In the genomic region with DNA sequence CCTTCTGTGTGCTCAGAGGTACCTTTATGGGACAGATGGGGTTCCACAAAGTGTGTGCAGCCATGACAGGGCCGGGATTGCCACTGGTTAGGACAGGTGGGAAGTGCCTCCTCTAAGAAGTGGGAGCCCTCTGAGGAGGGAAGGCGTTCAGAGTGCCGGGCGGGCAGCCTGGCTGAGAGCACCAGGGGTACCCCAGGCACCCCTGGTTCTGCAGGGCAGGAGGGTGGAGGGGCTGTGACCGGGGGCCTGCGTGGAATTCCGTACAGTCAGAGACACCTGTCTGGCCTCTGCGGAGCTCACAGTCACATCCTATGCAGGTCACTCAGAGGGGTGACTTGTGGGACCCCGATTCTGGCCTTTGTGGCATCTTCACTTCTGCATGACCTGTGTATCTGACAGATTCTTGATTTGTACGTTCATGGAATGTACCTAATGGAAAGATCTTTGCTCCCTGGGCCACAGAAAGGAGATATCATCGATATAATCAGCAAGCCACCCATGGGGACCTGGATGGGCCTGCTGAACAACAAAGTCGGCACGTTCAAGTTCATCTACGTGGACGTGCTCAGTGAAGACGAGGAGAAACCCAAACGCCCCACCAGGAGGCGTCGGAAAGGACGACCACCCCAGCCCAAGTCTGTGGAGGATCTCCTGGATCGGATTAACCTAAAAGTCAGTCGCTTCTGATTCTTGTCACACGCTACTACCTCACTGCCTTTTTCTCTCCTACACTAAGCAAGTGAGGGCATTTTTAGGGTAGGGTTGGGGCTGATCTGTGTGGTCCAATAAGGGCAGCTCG, we compare ENCODE assay signal across 16 cellular contexts.
DNase-seq lines count a peak whose midpoint lies in the region; ATAC-seq and TF ChIP-seq lines count a peak whose summit lies in the region.
"Had no signal": no experiment of that assay in that cellular context is flagged by ENCODE, and none has a peak within 500 bp of the region (broad histone marks: within the 10 kb centered on the region; RNA-seq: fewer than 3 reads in every experiment).

No MANE protein-coding gene starts in this region.

- no peaks in the 10 kb centered on the region for H3K79me2 ChIP-seq in H9 (ENCODE audit: insufficient read depth, low read length)
- no peaks in the 10 kb centered on the region for H3K79me2 ChIP-seq in mesendoderm (ENCODE audit: control insufficient read depth, insufficient read depth, low read length)

- H3K79me1 ChIP-seq in H9 (ENCODE audit: insufficient read depth, low read depth, low read length, poor library complexity, severe bottlenecking) = no peaks in the 10 kb centered on the region
- H3K79me1 ChIP-seq in mesendoderm (ENCODE audit: low read length) = no peaks in the 10 kb centered on the region

- peaks cover 2% of the 10 kb centered on the region for H3K36me3 ChIP-seq in mesendoderm (ENCODE audit: control insufficient read depth, insufficient read depth, low read length)
- H3K36me3 ChIP-seq: BLaER1 had no signal

- no peak overlapping the region for H3K27ac ChIP-seq in H9 (ENCODE audit: insufficient read length, low read depth, low read length)
- H3K27ac ChIP-seq in caudate nucleus (ENCODE audit: low read depth, low read length) = peak overlapping the region; percentile 96
- peak overlapping the region; percentile 98 for H3K27ac ChIP-seq in temporal lobe (ENCODE audit: low read depth, low read length)
- no peak overlapping the region for H3K27ac ChIP-seq in mesendoderm (ENCODE audit: low read depth, low read length)
- H3K27ac ChIP-seq: BLaER1, RWPE1 had no signal

- no peaks in the 10 kb centered on the region for H3K23me2 ChIP-seq in H9 (ENCODE audit: insufficient read length, low read depth, low read length, poor library complexity, severe bottlenecking)

- H3K27me3 Mint-ChIP-seq in H9 (ENCODE audit: low read depth) = no peaks in the 10 kb centered on the region

- H4K5ac ChIP-seq in H9 (ENCODE audit: insufficient read length, low read depth, low read length) (no peak overlapping the region), mesendoderm (ENCODE audit: low read length) (no peak overlapping the region)

- peaks cover 35 to 70% (median 70%) of the 10 kb centered on the region in 3 experiments for H3K36me3 Mint-ChIP-seq in H9 (ENCODE audit: insufficient read depth in 1 of 3, low read depth in 3 of 3)
- H3K36me3 Mint-ChIP-seq: CD8-positive, alpha-beta memory T cell had no signal

- no peak overlapping the region for H3K4me2 ChIP-seq in H9 (ENCODE audit: insufficient read depth, insufficient read length, low read length)
- H3K4me2 ChIP-seq in mesendoderm (ENCODE audit: low read length) = no peak overlapping the region
- H3K4me2 ChIP-seq: BLaER1 had no signal

- H3K56ac ChIP-seq in H9 (ENCODE audit: insufficient read length, low read depth, low read length) = no peak overlapping the region
- no peak overlapping the region for H3K56ac ChIP-seq in mesendoderm (ENCODE audit: low read length)

- ATAC-seq in HG03521 (IDR thresholded peaks at IDR 0.05; ENCODE audit: unreplicated experiment) = no peak

- H3K4me1 Mint-ChIP-seq in H9 = peaks cover 19 to 21% of the 10 kb centered on the region in 2 experiments

- H2AFZ ChIP-seq in H9 (ENCODE audit: low read length) = no peak overlapping the region

- H2BK20ac ChIP-seq in H9 (ENCODE audit: low read depth, low read length, poor library complexity, severe bottlenecking) = no peak overlapping the region

- no peak overlapping the region for H3K14ac ChIP-seq in H9 (ENCODE audit: insufficient read depth, low read length)

- no peak overlapping the region for H3K23ac ChIP-seq in H9 (ENCODE audit: insufficient read length, low read depth, low read length)
- no peak overlapping the region for H3K23ac ChIP-seq in mesendoderm (ENCODE audit: low read length)

- no peak overlapping the region for H4K8ac ChIP-seq in H9 (replicated peaks; ENCODE audit: insufficient read length, low read depth, low read length)
- H4K8ac ChIP-seq in mesendoderm (ENCODE audit: low read depth, low read length) = no peak overlapping the region

- no peak overlapping the region for H3K4me3 Mint-ChIP-seq in H9
- H3K4me3 Mint-ChIP-seq: CD8-positive, alpha-beta memory T cell had no signal

- no peak overlapping the region for H2BK12ac ChIP-seq in H9 (ENCODE audit: insufficient read length, low read depth, low read length)

- no peaks in the 10 kb centered on the region for H3K27me3 ChIP-seq in H9 (ENCODE audit: insufficient read depth, low read length)
- H3K27me3 ChIP-seq in mesendoderm (ENCODE audit: insufficient read depth, low read length, poor library complexity) = no peaks in the 10 kb centered on the region
- H3K27me3 ChIP-seq: BLaER1 had no signal

- H3K9me3 Mint-ChIP-seq in H9 = 0 out of 5 replicates have a peak, but pooled peaks cover 0 to under 1% of the 10 kb centered on the region in 2 experiments
- H3K9me3 Mint-ChIP-seq: CD8-positive, alpha-beta memory T cell had no signal

- H3K4ac ChIP-seq in H9 (ENCODE audit: low read depth, low read length) = no peak overlapping the region
- no peak overlapping the region for H3K4ac ChIP-seq in mesendoderm (ENCODE audit: low read depth, low read length)

- H4K91ac ChIP-seq in H9 (ENCODE audit: insufficient read length, low read depth, low read length) = no peak overlapping the region

- H2BK15ac ChIP-seq in H9 (ENCODE audit: low read depth, low read length) (no peak overlapping the region), mesendoderm (replicated peaks; ENCODE audit: low read depth) (no peak overlapping the region)

- H3K27ac Mint-ChIP-seq in H9 = peak overlapping the region in 2 of 3 experiments; percentile 75 to 83; a peak in 4 of 7 replicates
- H3K27ac Mint-ChIP-seq: CD8-positive, alpha-beta memory T cell had no signal

- no CpG with 5 or more reads among the region's 24 CpGs for WGBS in H9 (ENCODE audit: extremely low coverage, insufficient read length, low lambda C conversion rate)
- WGBS in mesendoderm (ENCODE audit: extremely low coverage, insufficient coverage, low lambda C conversion rate) = no CpG with 5 or more reads among the region's 24 CpGs

- DNase-seq in H9 = no peak
- no peak for DNase-seq in caudate nucleus (lab: John Stamatoyannopoulos, UW)
- DNase-seq in iPS-NIHi7 (ENCODE audit: extremely low spot score) = peak; percentile 46
- DNase-seq in mesendoderm = no peak
- no peak for DNase-seq in NCI-H226
- DNase-seq: CD8-positive, alpha-beta memory T cell; NCI-H1092; NCI-H1694; NCI-H2107; NCI-H345; NCI-H69 had no signal

- no peak overlapping the region for H3K4me3 ChIP-seq in mesendoderm (ENCODE audit: low read length)
- H3K4me3 ChIP-seq: BLaER1, HAP-1 had no signal

- H3K4me1 ChIP-seq in H9 (ENCODE audit: insufficient read depth, low read length) = no peaks in the 10 kb centered on the region; the same call in 1 of the 2 replicates
- H3K4me1 ChIP-seq in mesendoderm (ENCODE audit: control insufficient read depth, low read depth, low read length) = peaks cover 3% of the 10 kb centered on the region

- no peaks in the 10 kb centered on the region for H3K9me3 ChIP-seq in H9 (ENCODE audit: control insufficient read depth, low read depth, low read length)
- H3K9me3 ChIP-seq: BLaER1, HAP-1 had no signal

- H2BK120ac ChIP-seq in H9 (ENCODE audit: low read depth, low read length, poor library complexity, severe bottlenecking) = no peak overlapping the region
- H2BK120ac ChIP-seq in mesendoderm (ENCODE audit: low read depth, low read length) = no peak overlapping the region

- H3K9ac ChIP-seq in H9 (ENCODE audit: extremely low read depth, insufficient read length, low read length) = no peak overlapping the region
- H3K9ac ChIP-seq in mesendoderm (ENCODE audit: low read length) = no peak overlapping the region
- H3K9ac ChIP-seq: BLaER1 had no signal

- peaks cover 3% of the 10 kb centered on the region for H4K20me1 ChIP-seq in H9 (ENCODE audit: control insufficient read depth, insufficient read depth, insufficient read length)
- H4K20me1 ChIP-seq: BLaER1 had no signal

- H2AK5ac ChIP-seq in H9 (ENCODE audit: insufficient read length, low read length) (no peak overlapping the region), mesendoderm (ENCODE audit: low read length) (no peak overlapping the region)

- TF ChIP-seq CTCF in H9 (conservative IDR thresholded peaks at IDR 0.05) = peak; percentile 48

- H3K18ac ChIP-seq in H9 (ENCODE audit: insufficient read length, low read depth, low read length) (no peak overlapping the region), mesendoderm (ENCODE audit: low read length) (no peak overlapping the region)

- no peak overlapping the region for H2BK5ac ChIP-seq in H9 (ENCODE audit: insufficient read length, low read length)
- H2BK5ac ChIP-seq in mesendoderm (ENCODE audit: low read length) = no peak overlapping the region

- no peak overlapping the region for H3T11ph ChIP-seq in H9 (ENCODE audit: low read length)

Comparison
In these comparisons a context has a peak if more than half of its experiments do, and no peak if none do; other contexts are left out.
1. H3K27ac ChIP-seq: peak in caudate nucleus (single experiment) and temporal lobe (single experiment); none in H9 (single experiment) and mesendoderm (single experiment).